In the genomic region with DNA sequence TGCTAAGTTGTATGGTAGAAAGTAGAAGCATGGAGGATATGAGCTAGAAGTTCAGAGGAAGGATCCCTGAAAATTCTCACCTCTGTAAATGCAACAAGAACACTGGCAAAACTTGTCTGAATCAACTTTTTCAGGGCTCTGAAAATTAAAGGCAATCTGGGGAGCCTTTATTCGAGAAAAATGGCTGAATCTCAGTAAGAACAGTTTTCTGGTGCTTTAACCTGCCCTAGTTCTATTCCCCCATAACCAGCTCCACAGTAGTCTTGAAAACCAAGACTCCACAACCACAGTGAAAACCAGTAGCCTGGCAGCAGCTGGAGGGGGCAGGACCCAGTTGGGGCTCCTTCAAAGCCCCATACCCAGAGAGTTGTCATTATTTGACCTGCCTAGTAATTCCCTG, we compare ENCODE assay signal across 35 cellular contexts. TPM values are rescaled to one million over a fixed set of nuclear protein-coding genes. Genes with fewer than 3 reads are reported as not detected.
"Had no signal": no experiment of that assay in that cellular context is flagged by ENCODE, and none has a peak within 500 bp of the region (broad histone marks: within the 10 kb centered on the region; RNA-seq: fewer than 3 reads in every experiment).

No MANE protein-coding gene starts in this region.

- H3K36me3 Mint-ChIP-seq: activated CD8-positive, alpha-beta memory T cell treated with anti-CD3 and anti-CD28 coated beads, Interleukin-2, amount 10 ng/mL, durations not matched to agents 7 days and 5 days; activated naive CD8-positive, alpha-beta T cell treated with anti-CD3 and anti-CD28 coated beads for 36 hours had no signal

- H3K9me3 Mint-ChIP-seq: activated CD4-positive, alpha-beta T cell treated with anti-CD3 and anti-CD28 coated beads, Interleukin-2, amount 10 ng/mL, durations not matched to agents 24 days and 14 days; central memory CD8-positive, alpha-beta T cell; effector memory CD8-positive, alpha-beta T cell had no signal

- FAIRE-seq: colon, endometrium, endothelial cell of umbilical vein had no signal

- H3K4me1 Mint-ChIP-seq: activated CD4-positive, alpha-beta T cell treated with anti-CD3 and anti-CD28 coated beads for 36 hours; activated CD4-positive, alpha-beta T cell treated with anti-CD3 and anti-CD28 coated beads, Interleukin-2, amount 10 ng/mL, durations not matched to agents 24 days and 14 days; activated CD8-positive, alpha-beta memory T cell treated with anti-CD3 and anti-CD28 coated beads, Interleukin-2, amount 10 ng/mL, durations not matched to agents 7 days and 5 days; central memory CD8-positive, alpha-beta T cell had no signal

- H3K27me3 ChIP-seq: ascending aorta, breast epithelium, esophagus squamous epithelium, gastroesophageal sphincter, heart right ventricle had no signal

- H3K4me3 Mint-ChIP-seq: activated CD4-positive, alpha-beta memory T cell treated with anti-CD3 and anti-CD28 coated beads for 36 hours; activated CD4-positive, alpha-beta T cell treated with anti-CD3 and anti-CD28 coated beads for 36 hours; activated CD4-positive, alpha-beta T cell treated with anti-CD3 and anti-CD28 coated beads, Interleukin-2, amount 10 ng/mL, durations not matched to agents 24 days and 14 days; activated CD8-positive, alpha-beta memory T cell treated with anti-CD3 and anti-CD28 coated beads, Interleukin-2, amount 10 ng/mL, durations not matched to agents 7 days and 5 days; activated CD8-positive, alpha-beta T cell treated with anti-CD3 and anti-CD28 coated beads, Interleukin-2, amount 10 ng/mL, durations not matched to agents 7 days and 5 days; activated naive CD4-positive, alpha-beta T cell treated with anti-CD3 and anti-CD28 coated beads for 36 hours; activated naive CD4-positive, alpha-beta T cell treated with anti-CD3 and anti-CD28 coated beads, Interleukin-2, amount 50 U/mL, for 24 hours; activated naive CD8-positive, alpha-beta T cell treated with anti-CD3 and anti-CD28 coated beads for 36 hours; activated naive CD8-positive, alpha-beta T cell treated with anti-CD3 and anti-CD28 coated beads, Interleukin-2, amount 50 U/mL, for 24 hours; activated T-helper 1 cell treated with anti-CD3 and anti-CD28 coated beads, Interleukin-12 subunit alpha, Interleukin-12 subunit beta, Interleukin-2, Interleukin-4 antibody, amounts not matched to agents 30 ng/mL and 10 ng/mL and 1 ng/mL, durations not matched to agents 14 hours and 24 hours and 36 hours; brain; central memory CD8-positive, alpha-beta T cell; effector memory CD8-positive, alpha-beta T cell; T-helper 17 cell had no signal

- H3K27ac Mint-ChIP-seq: activated CD4-positive, alpha-beta memory T cell treated with anti-CD3 and anti-CD28 coated beads for 36 hours; activated CD4-positive, alpha-beta T cell treated with anti-CD3 and anti-CD28 coated beads for 36 hours; activated CD4-positive, alpha-beta T cell treated with anti-CD3 and anti-CD28 coated beads, Interleukin-2, amount 10 ng/mL, durations not matched to agents 24 days and 14 days; activated CD8-positive, alpha-beta memory T cell treated with anti-CD3 and anti-CD28 coated beads, Interleukin-2, amount 10 ng/mL, durations not matched to agents 7 days and 5 days; activated CD8-positive, alpha-beta T cell treated with anti-CD3 and anti-CD28 coated beads, Interleukin-2, amount 10 ng/mL, durations not matched to agents 7 days and 5 days; activated naive CD4-positive, alpha-beta T cell treated with anti-CD3 and anti-CD28 coated beads for 36 hours; activated naive CD4-positive, alpha-beta T cell treated with anti-CD3 and anti-CD28 coated beads, Interleukin-2, amount 50 U/mL, for 24 hours; activated naive CD8-positive, alpha-beta T cell treated with anti-CD3 and anti-CD28 coated beads for 36 hours; activated naive CD8-positive, alpha-beta T cell treated with anti-CD3 and anti-CD28 coated beads, Interleukin-2, amount 50 U/mL, for 24 hours; activated T-helper 1 cell treated with anti-CD3 and anti-CD28 coated beads, Interleukin-12 subunit alpha, Interleukin-12 subunit beta, Interleukin-2, Interleukin-4 antibody, amounts not matched to agents 30 ng/mL and 10 ng/mL and 1 ng/mL, durations not matched to agents 14 hours and 24 hours and 36 hours; activated T-helper 2 cell treated with anti-CD3 and anti-CD28 coated beads, Interferon-gamma antibody, Interleukin-2, Interleukin-4, amounts not matched to agents 10 μg/mL and 5 μg/mL and 100 μg/mL, durations not matched to agents 14 hours and 24 hours and 36 hours; brain; effector memory CD8-positive, alpha-beta T cell; T-helper 17 cell had no signal

- DNase-seq: activated CD4-positive, alpha-beta memory T cell treated with anti-CD3 and anti-CD28 coated beads for 36 hours; activated CD4-positive, alpha-beta T cell treated with anti-CD3 and anti-CD28 coated beads for 36 hours; activated CD4-positive, alpha-beta T cell treated with anti-CD3 and anti-CD28 coated beads, Interleukin-2, amount 10 ng/mL, durations not matched to agents 24 days and 14 days; activated CD4-positive, CD25-positive, alpha-beta regulatory T cell; activated CD4-positive, CD25-positive, alpha-beta regulatory T cell treated with anti-CD3 and anti-CD28 coated beads, Interleukin-2, amount 50 U/mL, for 72 hours; activated CD8-positive, alpha-beta memory T cell treated with anti-CD3 and anti-CD28 coated beads, Interleukin-2, amount 10 ng/mL, durations not matched to agents 7 days and 5 days; activated CD8-positive, alpha-beta memory T cell treated with anti-CD3 and anti-CD28 coated beads, Interleukin-2, amount 50 U/mL, for 4 hours; activated CD8-positive, alpha-beta T cell treated with anti-CD3 and anti-CD28 coated beads, Interleukin-2, amount 10 ng/mL, durations not matched to agents 7 days and 5 days; activated effector memory CD4-positive, alpha-beta T cell treated with anti-CD3 and anti-CD28 coated beads, Interleukin-2, amount 50 U/mL, for 16 hours; activated naive CD4-positive, alpha-beta T cell treated with anti-CD3 and anti-CD28 coated beads for 36 hours; activated naive CD8-positive, alpha-beta T cell treated with anti-CD3 and anti-CD28 coated beads for 36 hours; activated naive CD8-positive, alpha-beta T cell treated with anti-CD3 and anti-CD28 coated beads, Interleukin-2, amount 50 U/mL, for 24 hours; activated T-cell treated with anti-CD3 and anti-CD28 coated beads, Interleukin-2, amount 50 U/mL, for 1 hour; activated T-cell treated with anti-CD3 and anti-CD28 coated beads, Interleukin-2, amount 50 U/mL, for 48 hours; cortex of kidney; dermis blood vessel endothelial cell; effector CD4-positive, alpha-beta T cell; effector memory CD8-positive, alpha-beta T cell; esophagus squamous epithelium; foreskin melanocyte; heart right ventricle; T-helper 1 cell; T-helper 17 cell had no signal

- H3K27me3 Mint-ChIP-seq: activated CD4-positive, alpha-beta memory T cell treated with anti-CD3 and anti-CD28 coated beads for 36 hours; activated CD4-positive, alpha-beta T cell treated with anti-CD3 and anti-CD28 coated beads for 36 hours; activated naive CD4-positive, alpha-beta T cell treated with anti-CD3 and anti-CD28 coated beads, Interleukin-2, amount 50 U/mL, for 24 hours; activated naive CD8-positive, alpha-beta T cell treated with anti-CD3 and anti-CD28 coated beads for 36 hours; activated naive CD8-positive, alpha-beta T cell treated with anti-CD3 and anti-CD28 coated beads, Interleukin-2, amount 50 U/mL, for 24 hours; brain; central memory CD8-positive, alpha-beta T cell; effector memory CD8-positive, alpha-beta T cell; T-helper 17 cell had no signal

- H3K4me1 ChIP-seq: ascending aorta, breast epithelium, gastroesophageal sphincter had no signal

- H3K4me3 ChIP-seq: ascending aorta, breast epithelium, esophagus squamous epithelium, gastroesophageal sphincter, heart right ventricle had no signal

- H3K27ac ChIP-seq: ascending aorta, breast epithelium, epithelial cell of prostate, esophagus squamous epithelium, gastroesophageal sphincter, heart right ventricle had no signal

- H3K36me3 ChIP-seq: ascending aorta, breast epithelium, esophagus squamous epithelium, gastroesophageal sphincter, heart right ventricle had no signal

- ATAC-seq: activated CD4-positive, alpha-beta T cell treated with anti-CD3 and anti-CD28 coated beads for 36 hours; activated CD8-positive, alpha-beta memory T cell treated with anti-CD3 and anti-CD28 coated beads, Interleukin-2, amount 10 ng/mL, durations not matched to agents 7 days and 5 days; activated CD8-positive, alpha-beta T cell treated with anti-CD3 and anti-CD28 coated beads, Interleukin-2, amount 10 ng/mL, durations not matched to agents 7 days and 5 days; activated naive CD8-positive, alpha-beta T cell treated with anti-CD3 and anti-CD28 coated beads, Interleukin-2, amount 50 U/mL, for 24 hours; effector memory CD8-positive, alpha-beta T cell; gastroesophageal sphincter; heart right ventricle; T-helper 17 cell had no signal

RNA-seq across cellular contexts. Expression of a gene that starts 42.6 kb away (rescaled TPM):
- total RNA-seq: activated CD8-positive, alpha-beta T cell treated with anti-CD3 and anti-CD28 coated beads, Interleukin-2, amount 10 ng/mL, durations not matched to agents 7 days and 5 days; ascending aorta; endothelial cell of umbilical vein had no signal
- polyA plus RNA-seq: endothelial cell of umbilical vein had no signal
